Comparison of ENCODE assay signal across 10 cellular contexts in the genomic region with DNA sequence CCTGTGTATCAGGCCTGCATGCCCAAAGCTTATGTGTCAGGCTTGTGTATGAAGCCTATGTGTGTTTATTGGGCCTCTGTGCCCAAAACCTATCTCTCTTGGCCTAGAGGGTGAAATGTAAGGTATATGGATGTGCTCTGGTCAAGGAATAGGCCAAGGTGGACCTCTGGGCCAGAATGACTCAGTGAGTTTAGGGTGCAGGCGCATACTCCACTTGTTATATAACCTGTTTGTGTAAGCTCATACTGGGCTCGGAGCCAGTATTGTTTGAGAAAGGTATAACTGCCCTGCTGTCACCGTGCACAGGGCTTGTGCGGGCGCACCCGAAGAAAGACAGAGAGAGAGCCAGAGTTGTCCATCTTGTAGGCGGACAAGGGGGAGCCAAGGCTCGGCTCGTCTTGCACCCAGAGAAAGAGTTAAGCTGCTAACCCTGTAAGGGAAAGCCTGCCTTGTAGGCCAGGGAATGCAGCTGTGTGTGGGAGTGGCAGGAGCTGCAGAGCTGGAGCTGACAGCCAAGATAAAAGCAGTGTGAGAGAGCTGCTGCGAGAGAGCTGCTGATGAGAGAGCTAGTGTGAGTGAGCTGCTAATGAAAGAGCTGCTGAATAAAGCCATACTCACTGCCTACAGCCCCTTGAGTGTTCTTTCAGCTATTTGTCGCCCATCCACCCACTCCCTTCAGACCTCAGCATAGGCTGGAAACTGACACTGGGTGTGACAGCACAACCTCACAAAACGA. TPM values are rescaled to one million over a fixed set of nuclear protein-coding genes. Genes with fewer than 3 reads are reported as not detected.
DNase-seq lines count a peak whose midpoint lies in the region; ATAC-seq and TF ChIP-seq lines count a peak whose summit lies in the region.
"Had no signal": no experiment of that assay in that cellular context is flagged by ENCODE, and none has a peak within 500 bp of the region (broad histone marks: within the 10 kb centered on the region; RNA-seq: fewer than 3 reads in every experiment).

No MANE protein-coding gene starts in this region.

- H3K9me3 Mint-ChIP-seq in neural progenitor cell: no peaks in the 10 kb centered on the region

- H3K36me3 Mint-ChIP-seq in neural progenitor cell: no peaks in the 10 kb centered on the region

- no peaks in the 10 kb centered on the region for H3K27me3 ChIP-seq in fibroblast of lung (ENCODE audit: control insufficient read depth, insufficient read depth, low read length)
- no peaks in the 10 kb centered on the region for H3K27me3 ChIP-seq in neural progenitor cell
- H3K27me3 ChIP-seq: BE2C had no signal

- no peak for ATAC-seq in GM19351 (IDR thresholded peaks at IDR 0.05; ENCODE audit: unreplicated experiment)
- ATAC-seq in HG03469 (IDR thresholded peaks at IDR 0.05; ENCODE audit: unreplicated experiment): no peak
- no peak for ATAC-seq in HG02938 (IDR thresholded peaks at IDR 0.05; ENCODE audit: unreplicated experiment)

- H3K27ac ChIP-seq in fibroblast of lung (ENCODE audit: insufficient read depth, low read length) (no peak overlapping the region), neural progenitor cell (no peak overlapping the region)
- H3K27ac ChIP-seq: parathyroid adenoma had no signal

- no peaks in the 10 kb centered on the region for H4K20me1 ChIP-seq in fibroblast of lung (ENCODE audit: control insufficient read depth, extremely low read depth, insufficient read depth, low read length)
- H4K20me1 ChIP-seq in neural progenitor cell (ENCODE audit: low read depth): no peaks in the 10 kb centered on the region

- no peak for TF ChIP-seq CTCF in fibroblast of lung (conservative IDR thresholded peaks at IDR 0.05 in 1 of 2, IDR thresholded peaks at IDR 0.05 in 1 of 2; ENCODE audit: low read depth in 1 of 2, low read length in 2 of 2)
- no peak for TF ChIP-seq CTCF in neural progenitor cell (IDR thresholded peaks at IDR 0.05)

- H3K4me3 Mint-ChIP-seq in neural progenitor cell: no peak overlapping the region

- no peaks in the 10 kb centered on the region for H3K27me3 Mint-ChIP-seq in neural progenitor cell (ENCODE audit: insufficient read depth, low read depth)

- H3K9ac ChIP-seq in fibroblast of lung (ENCODE audit: insufficient read depth, low read length) (no peak overlapping the region), neural progenitor cell (no peak overlapping the region)
- H3K9ac ChIP-seq: parathyroid adenoma had no signal

- H3K4me1 ChIP-seq in fibroblast of lung (ENCODE audit: control insufficient read depth, extremely low read depth, insufficient read depth, low read length): no peaks in the 10 kb centered on the region
- peaks cover 17% of the 10 kb centered on the region for H3K4me1 ChIP-seq in neural progenitor cell
- H3K4me1 ChIP-seq: parathyroid adenoma had no signal

- H3K4me3 ChIP-seq in fibroblast of lung (replicated peaks in 1 of 4; ENCODE audit: control extremely low read depth in 1 of 4, insufficient read depth in 1 of 4, low read depth in 3 of 4, low read length in 4 of 4) (no peak overlapping the region), neural progenitor cell (no peak overlapping the region)

- no peaks in the 10 kb centered on the region for H3K4me1 Mint-ChIP-seq in neural progenitor cell

- no peaks in the 10 kb centered on the region for H3K36me3 ChIP-seq in fibroblast of lung (ENCODE audit: control insufficient read depth, insufficient read depth, low read length)
- H3K36me3 ChIP-seq in neural progenitor cell: no peaks in the 10 kb centered on the region
- H3K36me3 ChIP-seq: BE2C had no signal

- H3K9me3 ChIP-seq in fibroblast of lung (ENCODE audit: control insufficient read depth, insufficient read depth, low read depth, low read length) (no peaks in the 10 kb centered on the region), neural progenitor cell (ENCODE audit: low read depth) (no peaks in the 10 kb centered on the region)
- H3K9me3 ChIP-seq: BE2C had no signal

- H2AFZ ChIP-seq in fibroblast of lung (ENCODE audit: low read length) (peak overlapping the region; percentile 42), neural progenitor cell (replicated peaks) (no peak overlapping the region)
- H2AFZ ChIP-seq: parathyroid adenoma had no signal

- DNase-seq in AG20443 (ENCODE audit: low spot score) (peak; percentile 16), RPMI8226 (peak; percentile 58), fibroblast of lung (ENCODE audit: low read depth in 2 of 2) (peak; percentile 53 to 74), neural progenitor cell (ENCODE audit: low spot score) (peak; percentile 51), AG08395 (ENCODE audit: low spot score) (no peak)
- DNase-seq: BE2C had no signal

- H3K27ac Mint-ChIP-seq in neural progenitor cell: no peak overlapping the region

- H3K79me2 ChIP-seq in fibroblast of lung (ENCODE audit: control insufficient read depth, insufficient read depth, low read length) (no peaks in the 10 kb centered on the region), neural progenitor cell (ENCODE audit: low read depth) (no peaks in the 10 kb centered on the region)
- H3K79me2 ChIP-seq: parathyroid adenoma had no signal

- H3F3A ChIP-seq in neural progenitor cell (ENCODE audit: low read depth): no peaks in the 10 kb centered on the region

- H3K4me2 ChIP-seq in fibroblast of lung (ENCODE audit: extremely low read depth, insufficient read depth, low read length) (peak overlapping the region; percentile 41), neural progenitor cell (no peak overlapping the region)

RNA-seq across cellular contexts. Expression of a gene that starts 43.4 kb away (rescaled TPM):
- total RNA-seq in fibroblast of lung (5.6 and 5.9 TPM in 2 replicates), neural progenitor cell (ENCODE audit: low replicate concordance) (0.77 and 1.2 TPM in 2 replicates)
- 1.1 and 2.7 TPM in 2 replicates for polyA plus RNA-seq in fibroblast of lung
- polyA plus RNA-seq in fibroblast of lung (2012): 0.93 and 2.0 TPM in 2 replicates
- 0.22 and 0.35 TPM in 2 replicates for polyA minus RNA-seq in fibroblast of lung (ENCODE audit: low replicate concordance)
